Comparison of ENCODE assay signal across 8 cellular contexts in the genomic region with DNA sequence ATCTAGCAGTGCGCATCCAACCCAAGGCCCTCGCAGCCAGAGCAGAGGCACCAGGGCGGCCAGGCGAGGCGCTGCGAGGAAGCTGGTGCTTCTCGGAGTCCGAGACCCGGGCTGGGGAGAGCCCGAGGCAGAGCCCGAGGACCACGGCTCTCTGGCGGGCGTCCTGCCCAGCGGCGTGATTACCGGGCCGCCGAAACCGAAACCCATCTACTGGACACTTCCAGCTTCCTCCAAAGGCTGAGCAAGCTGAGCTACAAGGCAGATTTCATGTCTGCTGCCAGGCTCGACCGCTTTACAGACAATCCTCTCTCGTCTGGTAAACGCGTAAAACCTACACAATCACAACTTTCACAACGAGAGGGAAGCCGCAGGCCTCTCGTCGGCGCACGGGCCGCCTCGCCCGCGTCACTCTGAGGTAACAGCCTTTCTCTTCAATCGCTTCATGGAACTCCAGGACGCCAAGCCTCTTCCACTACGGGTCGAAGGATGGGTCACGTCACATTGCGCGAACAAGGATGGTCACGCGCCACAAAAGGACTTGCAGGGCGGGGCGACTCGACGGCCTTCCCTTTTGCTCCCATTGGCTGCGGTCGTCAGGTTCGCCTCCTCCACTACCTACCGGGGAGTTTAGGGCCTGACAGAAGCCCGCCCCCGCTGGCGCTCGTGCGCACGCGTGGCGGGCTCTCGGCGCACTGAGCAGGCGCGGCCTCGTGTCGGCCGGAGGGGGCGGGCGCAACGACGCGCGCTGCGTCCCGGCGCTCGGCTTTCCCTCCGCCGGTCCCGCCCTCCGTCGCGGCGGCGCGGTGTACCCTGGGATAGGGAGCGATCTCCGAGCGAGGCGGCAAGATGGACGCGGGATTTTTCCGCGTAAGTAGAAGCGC. TPM values are rescaled to one million over a fixed set of nuclear protein-coding genes. Genes with fewer than 3 reads are reported as not detected.
DNase-seq lines count a peak whose midpoint lies in the region; ATAC-seq and TF ChIP-seq lines count a peak whose summit lies in the region.

A gene with protein sequence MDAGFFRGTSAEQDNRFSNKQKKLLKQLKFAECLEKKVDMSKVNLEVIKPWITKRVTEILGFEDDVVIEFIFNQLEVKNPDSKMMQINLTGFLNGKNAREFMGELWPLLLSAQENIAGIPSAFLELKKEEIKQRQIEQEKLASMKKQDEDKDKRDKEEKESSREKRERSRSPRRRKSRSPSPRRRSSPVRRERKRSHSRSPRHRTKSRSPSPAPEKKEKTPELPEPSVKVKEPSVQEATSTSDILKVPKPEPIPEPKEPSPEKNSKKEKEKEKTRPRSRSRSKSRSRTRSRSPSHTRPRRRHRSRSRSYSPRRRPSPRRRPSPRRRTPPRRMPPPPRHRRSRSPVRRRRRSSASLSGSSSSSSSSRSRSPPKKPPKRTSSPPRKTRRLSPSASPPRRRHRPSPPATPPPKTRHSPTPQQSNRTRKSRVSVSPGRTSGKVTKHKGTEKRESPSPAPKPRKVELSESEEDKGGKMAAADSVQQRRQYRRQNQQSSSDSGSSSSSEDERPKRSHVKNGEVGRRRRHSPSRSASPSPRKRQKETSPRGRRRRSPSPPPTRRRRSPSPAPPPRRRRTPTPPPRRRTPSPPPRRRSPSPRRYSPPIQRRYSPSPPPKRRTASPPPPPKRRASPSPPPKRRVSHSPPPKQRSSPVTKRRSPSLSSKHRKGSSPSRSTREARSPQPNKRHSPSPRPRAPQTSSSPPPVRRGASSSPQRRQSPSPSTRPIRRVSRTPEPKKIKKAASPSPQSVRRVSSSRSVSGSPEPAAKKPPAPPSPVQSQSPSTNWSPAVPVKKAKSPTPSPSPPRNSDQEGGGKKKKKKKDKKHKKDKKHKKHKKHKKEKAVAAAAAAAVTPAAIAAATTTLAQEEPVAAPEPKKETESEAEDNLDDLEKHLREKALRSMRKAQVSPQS (plus strand): TSS at position 822 of the 881 bp plus-strand sequence. CDS start 25 bp downstream, at position 847.

- H3K27me3 ChIP-seq in trophoblast cell (ENCODE audit: insufficient read depth, low read length) = no peaks in the 10 kb centered on the region
- H3K27me3 ChIP-seq in transverse colon = no peaks in the 10 kb centered on the region

- peak within 1 kb of the TSS; percentile 100 for H3K9ac ChIP-seq in trophoblast cell (ENCODE audit: low read length)

- peak within 1 kb of the TSS; percentile 97 for H4K91ac ChIP-seq in trophoblast cell (ENCODE audit: low read depth, low read length)

- TF ChIP-seq EP300 in transverse colon (IDR thresholded peaks at IDR 0.05; ENCODE audit: low read depth) = no peak

- H3K18ac ChIP-seq in trophoblast cell (ENCODE audit: low read length) = peak within 1 kb of the TSS; percentile 91

- H3K79me2 ChIP-seq in trophoblast cell (ENCODE audit: control insufficient read depth, insufficient read depth, low read length, poor library complexity) = peaks cover 16% of the 10 kb centered on the region

- H2BK120ac ChIP-seq in trophoblast cell (ENCODE audit: insufficient read depth, low read length, poor library complexity) = peak within 1 kb of the TSS; percentile 94

- peak; percentile 100 for TF ChIP-seq POLR2A in transverse colon (IDR thresholded peaks at IDR 0.05)

- peaks cover 20% of the 10 kb centered on the region for H3K79me1 ChIP-seq in trophoblast cell (ENCODE audit: low read length)

- H4K12ac ChIP-seq in trophoblast cell (ENCODE audit: low read depth, low read length) = peak within 1 kb of the TSS; percentile 93

- H3K9me3 ChIP-seq in trophoblast cell (ENCODE audit: insufficient read depth, low read depth, low read length) = no peaks in the 10 kb centered on the region
- no peaks in the 10 kb centered on the region for H3K9me3 ChIP-seq in transverse colon

- POLR2A ChIA-PET in T-cell (lab: Charles Lee) = interaction anchor here (0.5 to 0.8 kb wide), 12 partner anchors 11 to 1301 kb away, joined by 3 to 11 read pairs (median 3); a partner anchor contains a TSS

- peaks cover 3 to 4% of the 10 kb centered on the region in 2 experiments for H3K36me3 ChIP-seq in trophoblast cell (ENCODE audit: control insufficient read depth in 1 of 2, insufficient read depth in 2 of 2, low read length in 2 of 2)
- peaks cover 0 to 19% (median 7%) of the 10 kb centered on the region in 4 donors for H3K36me3 ChIP-seq in transverse colon

- TF ChIP-seq CTCF in GM12875 (IDR thresholded peaks at IDR 0.05; ENCODE audit: borderline replicate concordance, insufficient read depth, low read depth, low read length) (no peak), transverse colon (IDR thresholded peaks at IDR 0.05) (peak in 1 of 5 experiments; percentile 16)

- DNase-seq in NCI-H1436 treated with DMSO at 0.1 percent for 48 hours (lab: John Stamatoyannopoulos, UW) = peak; percentile 96
- DNase-seq in T-cell = peak; percentile 90 to 100 (median 99)
- peak; percentile 100 for DNase-seq in cardiac septum (ENCODE audit: low spot score)
- peak; percentile 99 to 100 for DNase-seq in trophoblast cell
- DNase-seq in transverse colon = peak; percentile 99

- H3K4me1 Mint-ChIP-seq in T-cell = peaks cover 43 to 54% (median 54%) of the 10 kb centered on the region in 3 donors

- H3K27ac ChIP-seq in adipose tissue (ENCODE audit: low read depth, low read length) (peak within 1 kb of the TSS; percentile 95), trophoblast cell (ENCODE audit: low read depth, low read length) (peak within 1 kb of the TSS; percentile 97), transverse colon (peak within 1 kb of the TSS; percentile 97 to 100 (median 99))

- CTCF ChIA-PET in T-cell (lab: Charles Lee) = interaction anchor here in 1 of 2 donors (0.6 to 1.4 kb wide), 4 partner anchors 205 to 227 kb away, joined by 3 to 9 read pairs (median 3); a partner anchor contains a TSS

- H3K9me3 Mint-ChIP-seq in T-cell = no peaks in the 10 kb centered on the region

- peak within 1 kb of the TSS; percentile 82 to 97 (median 93) for H3K4me3 Mint-ChIP-seq in T-cell

- H3K4me2 ChIP-seq in trophoblast cell (ENCODE audit: low read length) = peak within 1 kb of the TSS; percentile 84

- H2BK5ac ChIP-seq in trophoblast cell (ENCODE audit: low read depth, low read length, poor library complexity) = peak within 1 kb of the TSS; percentile 97

- 0% methylated on average over 88 to 95 of the region's 95 CpGs for WGBS in adipose tissue, 3 donors
- WGBS in trophoblast cell (ENCODE audit: extremely low coverage, insufficient coverage, insufficient read length) = no CpG with 5 or more reads among the region's 95 CpGs
- WGBS in transverse colon (ENCODE audit: low coverage in 1 of 2), 2 donors = 0% methylated on average over 77 of the region's 95 CpGs; no CpG with 5 or more reads in 1 of the 2 donors

- H3K23ac ChIP-seq in trophoblast cell (ENCODE audit: low read length) = no peak within 1 kb of the TSS

- H3K36me3 Mint-ChIP-seq in T-cell = peaks cover 23% of the 10 kb centered on the region

- peak within 1 kb of the TSS; percentile 99 for H3K27ac Mint-ChIP-seq in T-cell

- H3K4me3 ChIP-seq in GM12875 (ENCODE audit: low read depth, low read length) = peak within 1 kb of the TSS; percentile 84
- peak within 1 kb of the TSS; percentile 93 for H3K4me3 ChIP-seq in trophoblast cell (ENCODE audit: low read depth, low read length)
- H3K4me3 ChIP-seq in transverse colon = peak within 1 kb of the TSS; percentile 66 to 95 (median 84)

- peak within 1 kb of the TSS; percentile 96 for H3K4ac ChIP-seq in trophoblast cell (ENCODE audit: low read depth, low read length)

- peak within 1 kb of the TSS; percentile 98 for H4K8ac ChIP-seq in trophoblast cell (ENCODE audit: low read depth, low read length)

- peak; percentile 94 for ATAC-seq in HG02798 (IDR thresholded peaks at IDR 0.05; ENCODE audit: poor library complexity, unreplicated experiment)
- peak; percentile 89 to 93 (median 92) for ATAC-seq in T-cell (replicated peaks in 1 of 4)

- H2AFZ ChIP-seq in trophoblast cell (ENCODE audit: insufficient read depth, low read length, poor library complexity) = peak within 1 kb of the TSS; percentile 90

- H3K14ac ChIP-seq in trophoblast cell (ENCODE audit: low read length) = peak within 1 kb of the TSS; percentile 99

- intact Hi-C loops in cardiac septum (cut with DNase I) (loop anchor here (2.0 to 5.0 kb wide), 4 partner anchors 52 to 225 kb away; a partner anchor contains a TSS), transverse colon (cut with DNase I; ENCODE audit: low total_unique reads) (no loop called here)

- H2BK12ac ChIP-seq in trophoblast cell (ENCODE audit: low read length) = no peak within 1 kb of the TSS

- H3K4me1 ChIP-seq in trophoblast cell (ENCODE audit: control insufficient read depth in 1 of 2, insufficient read depth in 2 of 2, low read length in 2 of 2) (peaks cover 5% of the 10 kb centered on the region in 2 experiments), transverse colon (peaks cover 15 to 34% (median 29%) of the 10 kb centered on the region in 4 donors)

- in situ Hi-C loops in transverse colon (cut with MboI; ENCODE audit: low pct_ligation_motif_present in 1 of 4, low pct_unique_long_range_greater_than_20kb in 1 of 4, low sequenced_read_pairs in 3 of 4) = no loop called here

- peak within 1 kb of the TSS; percentile 85 for H2AK5ac ChIP-seq in trophoblast cell (ENCODE audit: low read length)

- no peaks in the 10 kb centered on the region for H3K27me3 Mint-ChIP-seq in T-cell

RNA-seq across cellular contexts. Expression of the gene that starts here (rescaled TPM):
- total RNA-seq in T-cell (100 to 1,000 TPM; 158 to 303 (median 181) TPM), cardiac septum (78.2 TPM), transverse colon (100 to 1,000 TPM in 3 of 4 donors, 10 to 100 TPM in 1; 71.1 to 209 (median 141) TPM)
- polyA plus RNA-seq in adipose tissue = 10 to 100 TPM; 25.3 to 35.1 (median 28.6) TPM
- 231 and 235 TPM in 2 replicates for polyA plus RNA-seq in trophoblast cell (2013)

Comparison
In these comparisons a context has a peak if more than half of its experiments do, and no peak if none do; other contexts are left out.
1. Peak in every context shown above with its lines: DNase-seq, ATAC-seq, H3K4me3 ChIP-seq and H3K27ac ChIP-seq.